In the genomic region with DNA sequence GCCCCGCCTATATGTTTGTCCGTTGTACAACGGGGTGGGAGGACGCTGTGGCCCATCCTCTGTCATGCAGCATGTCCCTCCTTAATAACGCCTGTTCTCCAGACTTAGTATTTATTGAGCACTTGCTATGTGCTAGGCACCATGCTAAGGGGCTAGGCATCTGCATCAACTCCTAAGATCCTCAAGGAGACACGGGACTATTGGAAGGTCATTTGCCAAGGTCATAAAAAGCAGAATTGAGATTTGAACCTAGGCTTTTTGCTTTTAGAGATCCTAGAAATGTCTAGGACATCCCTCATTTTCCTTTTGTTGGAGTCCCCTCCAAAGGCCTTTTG, we compare ENCODE assay signal across 19 cellular contexts. TPM values are rescaled to one million over a fixed set of nuclear protein-coding genes. Genes with fewer than 3 reads are reported as not detected.
A peak's percentile ranks its signal among the peaks of the same experiment; 100 is the strongest.
DNase-seq lines count a peak whose midpoint lies in the region; ATAC-seq and TF ChIP-seq lines count a peak whose summit lies in the region.
"Had no signal": no experiment of that assay in that cellular context is flagged by ENCODE, and none has a peak within 500 bp of the region (broad histone marks: within the 10 kb centered on the region; RNA-seq: fewer than 3 reads in every experiment).

No MANE protein-coding gene starts in this region.

- H3F3A ChIP-seq in SK-N-SH (replicated peaks; ENCODE audit: insufficient read depth) (peaks cover 33% of the 10 kb centered on the region), SU-DHL-6 (ENCODE audit: insufficient read depth) (peaks cover 25% of the 10 kb centered on the region)

- H3K36me3 Mint-ChIP-seq in neural crest cell (ENCODE audit: low read depth) = no peaks in the 10 kb centered on the region
- H3K36me3 Mint-ChIP-seq: stimulated activated effector memory CD8-positive, alpha-beta T cell treated with anti-CD3 and anti-CD28 coated beads, Interleukin-12 subunit alpha, Interleukin-12 subunit beta, amount 100 ng/mL, for 72 hours had no signal

- POLR2A ChIA-PET in SK-N-SH (lab: Yijun Ruan, JAX) = interaction anchor here (1.3 kb wide), 1 partner anchor 34 kb away, joined by 3 read pairs; the partner anchor contains the start of gene THSD8

- H3K4me3 Mint-ChIP-seq in neural crest cell = peak overlapping the region; percentile 87
- H3K4me3 Mint-ChIP-seq: activated CD4-positive, alpha-beta T cell treated with anti-CD3 and anti-CD28 coated beads for 36 hours; stimulated activated effector memory CD8-positive, alpha-beta T cell treated with anti-CD3 and anti-CD28 coated beads, Interleukin-12 subunit alpha, Interleukin-12 subunit beta, amount 100 ng/mL, for 72 hours had no signal

- H3K9me3 Mint-ChIP-seq in neural crest cell = no peaks in the 10 kb centered on the region
- H3K9me3 Mint-ChIP-seq: stimulated activated effector memory CD8-positive, alpha-beta T cell treated with anti-CD3 and anti-CD28 coated beads, Interleukin-12 subunit alpha, Interleukin-12 subunit beta, amount 100 ng/mL, for 72 hours had no signal

- H2AFZ ChIP-seq in SK-N-SH (ENCODE audit: low read depth) (no peak overlapping the region), SU-DHL-6 (ENCODE audit: low read depth, low read length, severe bottlenecking) (no peak overlapping the region)

- no peak for TF ChIP-seq RAD21 in SK-N-SH (IDR thresholded peaks at IDR 0.05; ENCODE audit: low read length)

- ATAC-seq in SK-N-SH treated with all-trans-retinoic acid at 6 μM for 48 hours = no peak
- ATAC-seq: activated CD4-positive, alpha-beta T cell treated with anti-CD3 and anti-CD28 coated beads for 36 hours; stimulated activated effector memory CD8-positive, alpha-beta T cell treated with anti-CD3 and anti-CD28 coated beads, Interleukin-12 subunit alpha, Interleukin-12 subunit beta, amount 100 ng/mL, for 72 hours had no signal

- H3K9ac ChIP-seq in SK-N-SH (no peak overlapping the region), SU-DHL-6 (ENCODE audit: low read length) (no peak overlapping the region)

- H3K79me2 ChIP-seq in SK-N-SH (ENCODE audit: insufficient read depth) (no peaks in the 10 kb centered on the region), SU-DHL-6 (ENCODE audit: insufficient read depth, low read length) (0 out of 2 replicates have a peak, but pooled peaks cover 4% of the 10 kb centered on the region)

- H3K4me1 Mint-ChIP-seq in neural crest cell = peaks cover 46% of the 10 kb centered on the region

- no peak overlapping the region for H3K4me2 ChIP-seq in SK-N-SH
- H3K4me2 ChIP-seq in SU-DHL-6 (ENCODE audit: low read depth, low read length, poor library complexity, severe bottlenecking) = peak overlapping the region; percentile 36

- WGBS in SK-N-SH (ENCODE audit: low lambda C conversion rate) = 7% methylated on average over 3 of the region's 6 CpGs

- no peak for TF ChIP-seq CTCF in SK-N-SH (IDR thresholded peaks at IDR 0.05)
- no peak for TF ChIP-seq CTCF in SU-DHL-6 (IDR thresholded peaks at IDR 0.05; ENCODE audit: insufficient read depth, low read length, poor library complexity, severe bottlenecking)
- no peak for TF ChIP-seq CTCF in neural crest cell (conservative IDR thresholded peaks at IDR 0.05)

- H3K36me3 ChIP-seq in SK-N-SH (replicated peaks in 1 of 2; ENCODE audit: control insufficient read depth in 1 of 2, insufficient read depth in 2 of 2, low read length in 1 of 2) (no peaks in the 10 kb centered on the region), SU-DHL-6 (ENCODE audit: low read length) (no peaks in the 10 kb centered on the region)
- H3K36me3 ChIP-seq: neutrophil, tibial nerve had no signal

- CTCF ChIA-PET in SK-N-SH (lab: Yijun Ruan, JAX) = interaction anchor here (0.9 to 3.1 kb wide), 3 partner anchors 30 to 78 kb away, joined by 4 to 15 read pairs (median 4); partner anchors contain the start of gene RNASEH2A

- H4K20me1 ChIP-seq in SK-N-SH (ENCODE audit: insufficient read depth) = no peaks in the 10 kb centered on the region
- no peaks in the 10 kb centered on the region for H4K20me1 ChIP-seq in SU-DHL-6 (ENCODE audit: low read depth, low read length)

- DNase-seq in SK-N-SH (no peak), neural crest cell (ENCODE audit: low read depth, low spot score) (no peak), caudate nucleus (lab: John Stamatoyannopoulos, UW) (no peak), NCI-H345 (lab: John Stamatoyannopoulos, UW) (no peak)
- DNase-seq: activated CD8-positive, alpha-beta memory T cell treated with anti-CD3 and anti-CD28 coated beads, Interleukin-2, amount 50 U/mL, for 48 hours; activated naive CD4-positive, alpha-beta T cell; aorta; kidney; stimulated activated CD4-positive, alpha-beta T cell treated with anti-CD3 and anti-CD28 coated beads, Interleukin-12 subunit alpha, Interleukin-12 subunit beta, amount 100 ng/mL, for 4 hours; T1000 had no signal

- no peaks in the 10 kb centered on the region for H3K27me3 ChIP-seq in SK-N-SH (ENCODE audit: insufficient read depth)
- no peaks in the 10 kb centered on the region for H3K27me3 ChIP-seq in SU-DHL-6 (ENCODE audit: low read length)

- no peak overlapping the region for H3K27ac Mint-ChIP-seq in neural crest cell (ENCODE audit: unreplicated experiment)
- H3K27ac Mint-ChIP-seq: activated CD4-positive, alpha-beta T cell treated with anti-CD3 and anti-CD28 coated beads for 36 hours; CD14-positive monocyte; stimulated activated effector memory CD8-positive, alpha-beta T cell treated with anti-CD3 and anti-CD28 coated beads, Interleukin-12 subunit alpha, Interleukin-12 subunit beta, amount 100 ng/mL, for 72 hours had no signal

- peak overlapping the region in 1 of 2 experiments; percentile 22; a peak in 2 of 4 replicates for H3K27ac ChIP-seq in SK-N-SH (ENCODE audit: low read depth in 2 of 2, low read length in 1 of 2)
- no peak overlapping the region for H3K27ac ChIP-seq in SU-DHL-6 (ENCODE audit: low read depth, low read length)
- no peak overlapping the region for H3K27ac ChIP-seq in caudate nucleus (ENCODE audit: low read depth, low read length)
- H3K27ac ChIP-seq: neutrophil, tibial nerve had no signal

- no peaks in the 10 kb centered on the region for H3K9me3 ChIP-seq in SK-N-SH
- no peaks in the 10 kb centered on the region for H3K9me3 ChIP-seq in SU-DHL-6 (ENCODE audit: insufficient read depth, low read length)
- H3K9me3 ChIP-seq: neutrophil, tibial nerve had no signal

- peaks cover 5 to 57% of the 10 kb centered on the region in 2 experiments; a peak in 2 of 4 replicates for H3K4me1 ChIP-seq in SK-N-SH (ENCODE audit: control insufficient read depth in 1 of 2, insufficient read depth in 2 of 2, low read depth in 1 of 2, low read length in 1 of 2)

- H3K27me3 Mint-ChIP-seq in neural crest cell (ENCODE audit: low read depth) = peaks cover 89% of the 10 kb centered on the region

- H3K4me3 ChIP-seq in SK-N-SH (ENCODE audit: low read depth in 2 of 2, low read length in 1 of 2) (no peak overlapping the region), SU-DHL-6 (ENCODE audit: insufficient read depth, low read length, poor library complexity, severe bottlenecking) (no peak overlapping the region)
- H3K4me3 ChIP-seq: tibial nerve had no signal

- H3K9me2 ChIP-seq in SK-N-SH (no peaks in the 10 kb centered on the region), SU-DHL-6 (replicated peaks; ENCODE audit: insufficient read depth, low read length) (no peaks in the 10 kb centered on the region)

- no peak for TF ChIP-seq EP300 in SK-N-SH (IDR thresholded peaks at IDR 0.05; ENCODE audit: borderline replicate concordance in 1 of 2, low read depth in 1 of 2, low read length in 1 of 2)

TF ChIP-seq in SK-N-SH treated with all-trans-retinoic acid at 6 μM for 48 hours, 23 proteins besides CTCF, POLR2A, EP300 and RAD21:
- TF ChIP-seq ZNF70 (CRISPR knock-in tag; IDR thresholded peaks at IDR 0.05) (0 out of 2 replicates have a peak, but pooled peaks have one; percentile 22), ZNF565 (CRISPR knock-in tag; conservative IDR thresholded peaks at IDR 0.05; ENCODE audit: low read depth) (no peak)
TF ChIP-seq in SK-N-SH treated with all-trans-retinoic acid at 6 μM for 48 hours: peak in this region for 1.

TF ChIP-seq in SK-N-SH, 30 proteins besides CTCF, POLR2A, EP300 and RAD21:
- no peak for TF ChIP-seq JUND (IDR thresholded peaks at IDR 0.05)
- TF ChIP-seq MXI1 (IDR thresholded peaks at IDR 0.05; ENCODE audit: low read depth, low read length) = no peak
- no peak for TF ChIP-seq IRF3 (IDR thresholded peaks at IDR 0.05; ENCODE audit: low read depth, low read length)
- TF ChIP-seq ELF1 (IDR thresholded peaks at IDR 0.05) = no peak
TF ChIP-seq in SK-N-SH: peak in this region for 0.

RNA-seq across cellular contexts. Expression of gene MAST1, which starts 1.8 kb away (rescaled TPM):
- polyA plus RNA-seq in SK-N-SH (2012; rRNA removed) = 4.3 and 9.7 TPM in 2 replicates
- 3.2 and 7.2 TPM in 2 replicates for polyA plus RNA-seq in SK-N-SH (2012; cell fraction: cytosol; rRNA removed)
- polyA plus RNA-seq in SK-N-SH (2012; cell fraction: nucleus; rRNA removed) = 37.5 and 48.1 TPM in 2 replicates
- 16.7 and 17.7 TPM in 2 replicates for total RNA-seq in neural crest cell
- total RNA-seq: tibial nerve had no signal

RNA-seq across cellular contexts. Expression of gene RTBDN, which starts 2.1 kb away (rescaled TPM):
- polyA plus RNA-seq in SK-N-SH (2012; rRNA removed) = 0.47 and 0.72 TPM in 2 replicates
- polyA plus RNA-seq in SK-N-SH (2012; cell fraction: cytosol; rRNA removed) = 0.23 and 0.55 TPM in 2 replicates
- 0.27 and 0.31 TPM in 2 replicates for polyA plus RNA-seq in SK-N-SH (2012; cell fraction: nucleus; rRNA removed)
- total RNA-seq in neural crest cell = 0.36 TPM in 1 of 2 replicates, not detected in the other
- total RNA-seq: activated CD4-positive, alpha-beta T cell treated with anti-CD3 and anti-CD28 coated beads for 36 hours; aorta; kidney; renal cortical epithelial cell; tibial nerve had no signal
- polyA plus RNA-seq: CD14-positive monocyte had no signal

RNA-seq across cellular contexts. Expression of gene RNASEH2A, which starts 30.1 kb away (rescaled TPM):
- 35.2 and 48.1 TPM in 2 replicates for polyA plus RNA-seq in SK-N-SH (2012; rRNA removed)
- polyA plus RNA-seq in SK-N-SH (2012; cell fraction: cytosol; rRNA removed) = 29.8 and 35.8 TPM in 2 replicates
- 33.6 and 59.2 TPM in 2 replicates for polyA plus RNA-seq in SK-N-SH (2012; cell fraction: nucleus; rRNA removed)
- 74.5 and 87.4 TPM in 2 replicates for total RNA-seq in neural crest cell

RNA-seq across cellular contexts. Expression of gene THSD8, which starts 34.6 kb away (rescaled TPM):
- not detected in 2 replicates for polyA plus RNA-seq in SK-N-SH (2012; rRNA removed)
- polyA plus RNA-seq in SK-N-SH (2012; cell fraction: cytosol; rRNA removed) = 0.33 TPM in 1 of 2 replicates, not detected in the other
- 2.9 TPM in 1 of 2 replicates, not detected in the other for polyA plus RNA-seq in SK-N-SH (2012; cell fraction: nucleus; rRNA removed)
- 34.7 and 49.1 TPM in 2 replicates for total RNA-seq in neural crest cell
- total RNA-seq: renal cortical epithelial cell, SK-MEL-5 had no signal

RNA-seq across cellular contexts. Expression of gene PRDX2, which starts 34.9 kb away (rescaled TPM):
- 215 and 341 TPM in 2 replicates for polyA plus RNA-seq in SK-N-SH (2012; rRNA removed)
- polyA plus RNA-seq in SK-N-SH (2012; cell fraction: cytosol; rRNA removed) = 167 and 232 TPM in 2 replicates
- 138 and 161 TPM in 2 replicates for polyA plus RNA-seq in SK-N-SH (2012; cell fraction: nucleus; rRNA removed)
- 651 and 672 TPM in 2 replicates for total RNA-seq in neural crest cell
- total RNA-seq: SK-MEL-5 had no signal
